In the genomic region with DNA sequence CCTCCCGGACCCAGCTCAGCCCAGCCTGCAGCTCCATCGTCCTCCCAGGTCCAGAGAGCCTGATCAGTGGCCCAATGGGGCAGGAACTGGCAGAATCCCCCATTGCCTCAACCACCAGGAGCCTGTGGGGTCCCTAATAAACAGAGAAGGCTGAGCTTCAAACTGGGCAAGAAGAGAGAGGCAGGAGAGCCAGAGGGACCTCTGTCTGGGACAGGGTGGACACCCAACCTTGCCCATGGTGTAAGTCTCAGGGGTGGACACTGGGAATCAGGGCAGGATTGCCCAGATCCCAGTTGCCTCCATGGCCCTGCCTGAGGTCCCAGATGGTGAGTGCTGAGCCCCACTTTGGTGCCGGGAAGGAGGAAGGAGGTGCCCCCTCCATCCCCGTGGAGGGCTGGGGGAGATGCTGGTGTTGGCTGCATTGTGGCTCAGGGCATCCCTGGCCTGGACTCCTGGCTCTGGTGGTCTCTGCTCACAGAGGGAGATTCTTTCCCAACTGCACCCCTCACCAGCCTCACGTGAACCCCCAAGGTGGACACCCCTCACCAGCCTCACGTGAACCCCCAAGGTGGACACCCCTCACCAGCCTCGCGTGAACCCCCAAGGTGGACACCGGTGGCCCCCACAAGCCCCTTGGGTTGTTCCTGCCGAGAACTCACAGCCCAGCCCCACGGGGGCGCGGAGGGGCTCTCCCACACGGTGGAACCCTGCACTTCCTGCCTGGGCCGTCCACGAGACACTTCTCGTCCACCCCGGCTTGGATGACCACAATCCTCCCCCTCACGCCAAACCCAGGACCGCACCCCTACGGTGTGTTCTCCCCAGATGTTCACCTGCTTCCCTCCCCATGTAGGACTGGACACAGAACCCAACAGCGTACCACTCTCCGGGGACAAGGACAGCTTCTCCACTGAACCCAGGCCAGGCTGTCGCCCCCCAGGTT, we compare ENCODE assay signal across 27 cellular contexts. TPM values are rescaled to one million over a fixed set of nuclear protein-coding genes. Genes with fewer than 3 reads are reported as not detected.
DNase-seq lines count a peak whose midpoint lies in the region; ATAC-seq lines count a peak whose summit lies in the region.
"Had no signal": no experiment of that assay in that cellular context is flagged by ENCODE, and none has a peak within 500 bp of the region (broad histone marks: within the 10 kb centered on the region; RNA-seq: fewer than 3 reads in every experiment).

No MANE protein-coding gene starts in this region.

- no peak overlapping the region for H2BK120ac ChIP-seq in neuronal stem cell (ENCODE audit: low read depth, low read length)

- H3K18ac ChIP-seq in neuronal stem cell (ENCODE audit: low read length): no peak overlapping the region

- peaks cover 10 to 50% (median 43%) of the 10 kb centered on the region in 3 experiments for H3K27me3 ChIP-seq in neuronal stem cell (ENCODE audit: control insufficient read depth in 3 of 3, insufficient read depth in 3 of 3, low read depth in 1 of 3, low read length in 3 of 3)

- no peak overlapping the region for H2AFZ ChIP-seq in neuronal stem cell (ENCODE audit: low read length)

- H2AK5ac ChIP-seq in neuronal stem cell (ENCODE audit: low read depth, low read length): peak overlapping the region; percentile 32

- no peak overlapping the region for H3K4me2 ChIP-seq in neuronal stem cell (ENCODE audit: insufficient read depth, low read length, poor library complexity, severe bottlenecking)
- H3K4me2 ChIP-seq: A549; BLaER1 treated with 17β-estradiol and CSF1 and Interleukin-3, amounts not matched to agents 10 nM and 100 nM had no signal

- H3K27ac ChIP-seq in neuronal stem cell (replicated peaks; ENCODE audit: low read length): no peak overlapping the region
- H3K27ac ChIP-seq: A549; BLaER1 treated with 17β-estradiol and CSF1 and Interleukin-3, amounts not matched to agents 10 nM and 100 nM; SK-N-MC had no signal

- peak overlapping the region; percentile 22 for H2BK5ac ChIP-seq in neuronal stem cell (ENCODE audit: low read length)

- DNase-seq in stimulated activated naive CD8-positive, alpha-beta T cell treated with anti-CD3 and anti-CD28 coated beads, Interleukin-15, amount 100 ng/mL, for 72 hours: no peak
- no peak for DNase-seq in stimulated activated naive CD8-positive, alpha-beta T cell treated with anti-CD3 and anti-CD28 coated beads, Interleukin-15, Interleukin-2, amounts not matched to agents 100 U/mL and 50 U/mL, for 24 hours
- DNase-seq in epidermal melanocyte (ENCODE audit: insufficient read length, low spot score): peak; percentile 4
- DNase-seq in neuronal stem cell (ENCODE audit: low spot score): no peak
- DNase-seq in activated naive CD8-positive, alpha-beta T cell treated with anti-CD3 and anti-CD28 coated beads for 36 hours: no peak
- DNase-seq in NCI-H446 treated with DMSO at 0.1 percent for 48 hours (lab: John Stamatoyannopoulos, UW): no peak
- DNase-seq: AML-193; CD4-positive, alpha-beta T cell; COR-L47; DMS53; KG1; MG63; NCI-H1105 treated with DMSO at 0.1 percent for 48 hours; NCI-H146; NCI-H1930; NCI-H2107; NCI-H446; NCI-H526; NCI-H82; RPMI8226; SIG-M5 had no signal

- H4K91ac ChIP-seq in neuronal stem cell (ENCODE audit: low read depth, low read length, poor library complexity): no peak overlapping the region

- H3K36me3 Mint-ChIP-seq in activated naive CD8-positive, alpha-beta T cell treated with anti-CD3 and anti-CD28 coated beads for 36 hours: no peaks in the 10 kb centered on the region

- H4K8ac ChIP-seq in neuronal stem cell (ENCODE audit: low read depth, low read length): no peak overlapping the region

- H3K27ac Mint-ChIP-seq in stimulated activated naive CD8-positive, alpha-beta T cell treated with anti-CD3 and anti-CD28 coated beads, Interleukin-15, amount 100 ng/mL, for 72 hours: no peak overlapping the region
- H3K27ac Mint-ChIP-seq in activated naive CD8-positive, alpha-beta T cell treated with anti-CD3 and anti-CD28 coated beads for 36 hours: no peak overlapping the region
- H3K27ac Mint-ChIP-seq: CD4-positive, alpha-beta T cell had no signal

- peaks cover 8% of the 10 kb centered on the region for H3K4me1 Mint-ChIP-seq in stimulated activated naive CD8-positive, alpha-beta T cell treated with anti-CD3 and anti-CD28 coated beads, Interleukin-15, amount 100 ng/mL, for 72 hours
- H3K4me1 Mint-ChIP-seq in activated naive CD8-positive, alpha-beta T cell treated with anti-CD3 and anti-CD28 coated beads for 36 hours: no peaks in the 10 kb centered on the region

- H3K27me3 Mint-ChIP-seq in stimulated activated naive CD8-positive, alpha-beta T cell treated with anti-CD3 and anti-CD28 coated beads, Interleukin-15, amount 100 ng/mL, for 72 hours: peaks cover 96% of the 10 kb centered on the region
- H3K27me3 Mint-ChIP-seq in activated naive CD8-positive, alpha-beta T cell treated with anti-CD3 and anti-CD28 coated beads for 36 hours: peaks cover 60% of the 10 kb centered on the region

- no peak overlapping the region for H3K4ac ChIP-seq in neuronal stem cell (ENCODE audit: low read length)

- WGBS in neuronal stem cell (ENCODE audit: extremely low coverage in 2 of 2, insufficient read length in 2 of 2, insufficient replicate concordance in 1 of 2), 2 donors: no CpG with 5 or more reads among the region's 24 CpGs

- H3K4me1 ChIP-seq in neuronal stem cell (ENCODE audit: control insufficient read depth in 2 of 2, insufficient read depth in 1 of 2, low read depth in 1 of 2, low read length in 2 of 2): peaks cover 0 to 9% of the 10 kb centered on the region in 2 donors

- H3K79me1 ChIP-seq in neuronal stem cell (ENCODE audit: low read depth, low read length): peaks cover 4% of the 10 kb centered on the region

- H3K9me3 ChIP-seq in neuronal stem cell (replicated peaks in 1 of 2; ENCODE audit: control insufficient read depth in 2 of 2, insufficient read depth in 1 of 2, low read depth in 1 of 2, low read length in 2 of 2): peaks cover 0 to 1% of the 10 kb centered on the region in 2 donors
- H3K9me3 ChIP-seq: A549, MG63 had no signal

- ATAC-seq in stimulated activated naive CD8-positive, alpha-beta T cell treated with anti-CD3 and anti-CD28 coated beads, Interleukin-15, amount 100 ng/mL, for 72 hours: peak; percentile 15
- no peak for ATAC-seq in stimulated activated naive CD8-positive, alpha-beta T cell treated with anti-CD3 and anti-CD28 coated beads, Interleukin-15, Interleukin-2, amounts not matched to agents 100 U/mL and 50 U/mL, for 24 hours
- ATAC-seq in HG03025 (IDR thresholded peaks at IDR 0.05; ENCODE audit: low FRiP score, unreplicated experiment): no peak
- ATAC-seq: A549 had no signal

- H3K36me3 ChIP-seq in neuronal stem cell (replicated peaks in 1 of 2; ENCODE audit: control insufficient read depth in 2 of 2, insufficient read depth in 2 of 2, low read length in 2 of 2): no peaks in the 10 kb centered on the region
- H3K36me3 ChIP-seq: BLaER1 treated with 17β-estradiol and CSF1 and Interleukin-3, amounts not matched to agents 10 nM and 100 nM; MG63 had no signal

- H3K14ac ChIP-seq in neuronal stem cell (ENCODE audit: low read length): peak overlapping the region; percentile 75

- no peak overlapping the region for H2BK15ac ChIP-seq in neuronal stem cell (ENCODE audit: low read length)

- H3K9me3 Mint-ChIP-seq in stimulated activated naive CD8-positive, alpha-beta T cell treated with anti-CD3 and anti-CD28 coated beads, Interleukin-15, amount 100 ng/mL, for 72 hours: no peaks in the 10 kb centered on the region
- no peaks in the 10 kb centered on the region for H3K9me3 Mint-ChIP-seq in activated naive CD8-positive, alpha-beta T cell treated with anti-CD3 and anti-CD28 coated beads for 36 hours
- H3K9me3 Mint-ChIP-seq: CD4-positive, alpha-beta T cell had no signal

- H2BK12ac ChIP-seq in neuronal stem cell (ENCODE audit: low read length): no peak overlapping the region

- H3K23ac ChIP-seq in neuronal stem cell (ENCODE audit: low read depth, low read length, poor library complexity): peak overlapping the region; percentile 17

- no peak overlapping the region for H3K4me3 ChIP-seq in neuronal stem cell (ENCODE audit: low read length in 2 of 2)
- H3K4me3 ChIP-seq: A549; BLaER1 treated with 17β-estradiol and CSF1 and Interleukin-3, amounts not matched to agents 10 nM and 100 nM; MG63; SK-N-MC had no signal

- no peak overlapping the region for H3K9ac ChIP-seq in neuronal stem cell (ENCODE audit: low read depth, low read length, poor library complexity)
- H3K9ac ChIP-seq: BLaER1 treated with 17β-estradiol and CSF1 and Interleukin-3, amounts not matched to agents 10 nM and 100 nM had no signal

- no peak overlapping the region for H3K4me3 Mint-ChIP-seq in stimulated activated naive CD8-positive, alpha-beta T cell treated with anti-CD3 and anti-CD28 coated beads, Interleukin-15, amount 100 ng/mL, for 72 hours
- no peak overlapping the region for H3K4me3 Mint-ChIP-seq in activated naive CD8-positive, alpha-beta T cell treated with anti-CD3 and anti-CD28 coated beads for 36 hours
- H3K4me3 Mint-ChIP-seq: CD4-positive, alpha-beta T cell had no signal

RNA-seq across cellular contexts. Expression of a gene that starts 5.4 kb away (rescaled TPM):
- 0.13 TPM for polyA plus RNA-seq in neuronal stem cell (2013, experiment 1 of 2)
- polyA plus RNA-seq in neuronal stem cell (2013, experiment 2 of 2): 0.12 TPM
- under 1 TPM in 1 of 2 experiments, not detected in 1; 0.16 TPM for total RNA-seq in activated naive CD8-positive, alpha-beta T cell treated with anti-CD3 and anti-CD28 coated beads for 36 hours
- total RNA-seq: Daoy, HT1080 had no signal
